14 cellular contexts compared by ENCODE assay signal in the genomic region with DNA sequence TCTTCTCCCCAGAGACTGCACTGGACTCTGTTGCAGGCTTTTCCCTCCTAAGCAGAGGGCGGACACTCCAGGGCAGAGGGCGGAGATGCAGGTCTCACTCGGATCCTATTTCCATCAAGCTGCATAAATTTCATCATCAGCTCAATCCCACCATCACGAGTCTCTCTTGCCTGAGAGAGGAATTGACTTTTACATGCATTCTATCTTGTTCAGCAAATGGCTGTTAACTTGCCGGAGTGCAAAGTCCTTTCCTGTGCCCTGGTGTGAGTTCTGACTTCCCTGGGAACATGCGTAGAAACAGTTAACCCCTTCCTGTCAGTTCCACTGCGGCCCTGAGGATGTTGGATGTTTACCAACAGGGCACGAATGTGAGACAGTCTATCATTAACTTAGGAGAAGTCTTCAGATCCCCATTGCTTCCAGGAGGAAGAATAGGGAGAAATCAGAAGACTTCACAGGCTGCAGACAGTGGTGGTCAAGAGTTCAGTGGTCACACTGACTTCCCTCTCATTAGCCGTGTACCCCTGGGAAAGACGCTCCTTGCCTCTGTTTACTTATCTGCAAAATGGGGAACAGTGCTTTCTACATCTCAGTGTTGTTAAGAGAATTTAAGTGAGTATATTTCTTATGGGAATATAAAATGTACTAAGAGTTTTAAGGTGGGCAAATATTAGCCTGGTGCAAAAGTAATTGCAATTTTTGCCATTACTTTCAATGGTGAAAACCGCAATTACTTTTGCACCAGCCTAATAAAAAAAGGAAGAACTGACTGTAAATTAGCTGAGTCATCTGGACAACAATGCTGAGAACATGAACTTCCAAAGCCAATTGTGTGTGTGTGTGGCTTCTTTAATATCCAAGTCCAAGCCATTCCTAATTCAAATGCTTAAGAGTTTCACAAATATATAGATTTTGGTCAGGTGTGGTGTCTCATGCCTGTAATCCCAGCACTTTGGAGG.
DNase-seq lines count a peak whose midpoint lies in the region; TF ChIP-seq lines count a peak whose summit lies in the region.
"Had no signal": no experiment of that assay in that cellular context is flagged by ENCODE, and none has a peak within 500 bp of the region (broad histone marks: within the 10 kb centered on the region; RNA-seq: fewer than 3 reads in every experiment).

No MANE protein-coding gene starts in this region.

- peak overlapping the region; percentile 80 for H3K27ac Mint-ChIP-seq in progenitor cell of endocrine pancreas

- TF ChIP-seq CTCF in progenitor cell of endocrine pancreas (IDR thresholded peaks at IDR 0.05; ENCODE audit: unreplicated experiment) = no peak
- no peak for TF ChIP-seq CTCF in testis (IDR thresholded peaks at IDR 0.05)

- H3K27me3 ChIP-seq in testis = no peaks in the 10 kb centered on the region
- H3K27me3 ChIP-seq: transverse colon had no signal

- no peaks in the 10 kb centered on the region for H3K27me3 Mint-ChIP-seq in progenitor cell of endocrine pancreas

- H3K4me1 Mint-ChIP-seq in progenitor cell of endocrine pancreas (ENCODE audit: low read depth) = peaks cover 23% of the 10 kb centered on the region

- intact Hi-C loops in testis (cut with DNase I; ENCODE audit: low total_unique reads) = no loop called here

- WGBS in testis, 2 donors = 40 to 41% methylated on average over 11 of the region's 11 CpGs

- no peak overlapping the region for H3K27ac ChIP-seq in testis
- H3K27ac ChIP-seq: transverse colon, WERI-Rb-1 had no signal

- H3K4me1 ChIP-seq in testis = no peaks in the 10 kb centered on the region

- H3K9me3 ChIP-seq in testis = no peaks in the 10 kb centered on the region
- H3K9me3 ChIP-seq: transverse colon had no signal

- peaks cover 10% of the 10 kb centered on the region for H3K9me3 Mint-ChIP-seq in progenitor cell of endocrine pancreas (ENCODE audit: low read depth)

- TF ChIP-seq POLR2A in testis (IDR thresholded peaks at IDR 0.05) = no peak

- no peak overlapping the region for H3K4me3 ChIP-seq in testis
- H3K4me3 ChIP-seq: transverse colon had no signal

- DNase-seq in DMS53 (lab: John Stamatoyannopoulos, UW) (peak; percentile 23), DMS53 treated with DMSO at 0.1 percent for 48 hours (lab: John Stamatoyannopoulos, UW; ENCODE audit: unreplicated experiment) (no peak), NCI-H524 treated with DMSO at 0.1 percent for 48 hours (lab: John Stamatoyannopoulos, UW) (peak; percentile 17), fibroblast of peridontal ligament (ENCODE audit: extremely low read depth) (peak; percentile 41), progenitor cell of endocrine pancreas (ENCODE audit: low spot score, unreplicated experiment) (peak; percentile 13), testis (no peak), SKM-1 treated with dmso at 0.1 percent for 144 hours (lab: John Stamatoyannopoulos, UW; ENCODE audit: unreplicated experiment) (no peak)
- DNase-seq in activated CD8-positive, alpha-beta memory T cell treated with anti-CD3 and anti-CD28 coated beads, Interleukin-2, amount 50 U/mL, for 48 hours = no peak
- DNase-seq: 8988T, aorta, hypothalamus, NCI-H2227 treated with DMSO at 0.1 percent for 48 hours, transverse colon, WERI-Rb-1 had no signal

- no peaks in the 10 kb centered on the region for H3K36me3 Mint-ChIP-seq in progenitor cell of endocrine pancreas (ENCODE audit: insufficient read depth)

- no peaks in the 10 kb centered on the region for H3K36me3 ChIP-seq in testis (ENCODE audit: low read depth, missing control alignments)
- H3K36me3 ChIP-seq: transverse colon, WERI-Rb-1 had no signal

- H3K4me3 Mint-ChIP-seq in progenitor cell of endocrine pancreas (ENCODE audit: low read depth) = peak overlapping the region; percentile 46

Comparison
In these comparisons a context has a peak if more than half of its experiments do, and no peak if none do; other contexts are left out.
1. DNase-seq: peak in DMS53 (single experiment), NCI-H524 treated with DMSO at 0.1 percent for 48 hours (single experiment), fibroblast of peridontal ligament (single experiment) and progenitor cell of endocrine pancreas (single experiment); none in DMS53 treated with DMSO at 0.1 percent for 48 hours (single experiment), testis (single experiment), activated CD8-positive, alpha-beta memory T cell treated with anti-CD3 and anti-CD28 coated beads, Interleukin-2, amount 50 U/mL, for 48 hours (single experiment) and SKM-1 treated with dmso at 0.1 percent for 144 hours (single experiment).